12 cellular contexts compared by ENCODE assay signal in genomic region chr3:190169877-190170276, GRCh38. TPM values are rescaled to one million over a fixed set of nuclear protein-coding genes. Genes with fewer than 3 reads are reported as not detected.
DNase-seq lines count a peak whose midpoint lies in the region; ATAC-seq lines count a peak whose summit lies in the region.
"Had no signal": no experiment of that assay in that cellular context is flagged by ENCODE, and none has a peak within 500 bp of the region (broad histone marks: within the 10 kb centered on the region; RNA-seq: fewer than 3 reads in every experiment).

No MANE protein-coding gene starts in this region.

- H3K9me3 Mint-ChIP-seq in activated CD4-positive, alpha-beta memory T cell treated with anti-CD3 and anti-CD28 coated beads, Interleukin-2, amount 10 ng/mL, durations not matched to agents 7 days and 5 days: no peaks in the 10 kb centered on the region
- H3K9me3 Mint-ChIP-seq in activated CD4-positive, alpha-beta memory T cell treated with anti-CD3 and anti-CD28 coated beads for 36 hours: no peaks in the 10 kb centered on the region
- no peaks in the 10 kb centered on the region for H3K9me3 Mint-ChIP-seq in natural killer cell treated with Interleukin-12 subunit alpha and Interleukin-12 subunit beta and Interleukin-15 and Interleukin-18, amount 100 ng/mL, for 72 hours

- ATAC-seq in HG02588 (IDR thresholded peaks at IDR 0.05; ENCODE audit: unreplicated experiment): peak; percentile 68
- ATAC-seq in natural killer cell treated with Interleukin-12 subunit alpha and Interleukin-12 subunit beta and Interleukin-15 and Interleukin-18, amount 100 ng/mL, for 72 hours: no peak
- ATAC-seq: K562 had no signal

- POLR2A ChIA-PET in activated CD4-positive, alpha-beta memory T cell treated with anti-CD3 and anti-CD28 coated beads, Interleukin-2, amount 10 ng/mL, durations not matched to agents 7 days and 5 days (lab: Charles Lee): no interaction called here
- POLR2A ChIA-PET in activated CD4-positive, alpha-beta memory T cell treated with anti-CD3 and anti-CD28 coated beads for 36 hours (lab: Charles Lee): no interaction called here

- H3K4me3 Mint-ChIP-seq in activated CD4-positive, alpha-beta memory T cell treated with anti-CD3 and anti-CD28 coated beads, Interleukin-2, amount 10 ng/mL, durations not matched to agents 7 days and 5 days: peak overlapping the region; percentile 43
- no peak overlapping the region for H3K4me3 Mint-ChIP-seq in activated CD4-positive, alpha-beta memory T cell treated with anti-CD3 and anti-CD28 coated beads for 36 hours
- peak overlapping the region; percentile 54 for H3K4me3 Mint-ChIP-seq in natural killer cell treated with Interleukin-12 subunit alpha and Interleukin-12 subunit beta and Interleukin-15 and Interleukin-18, amount 100 ng/mL, for 72 hours
- H3K4me3 Mint-ChIP-seq: nephron had no signal

- CTCF ChIA-PET in activated CD4-positive, alpha-beta memory T cell treated with anti-CD3 and anti-CD28 coated beads, Interleukin-2, amount 10 ng/mL, durations not matched to agents 7 days and 5 days (lab: Charles Lee): no interaction called here
- CTCF ChIA-PET in activated CD4-positive, alpha-beta memory T cell treated with anti-CD3 and anti-CD28 coated beads for 36 hours (lab: Charles Lee): no interaction called here

- peaks cover 4% of the 10 kb centered on the region for H3K27me3 Mint-ChIP-seq in activated CD4-positive, alpha-beta memory T cell treated with anti-CD3 and anti-CD28 coated beads, Interleukin-2, amount 10 ng/mL, durations not matched to agents 7 days and 5 days
- no peaks in the 10 kb centered on the region for H3K27me3 Mint-ChIP-seq in activated CD4-positive, alpha-beta memory T cell treated with anti-CD3 and anti-CD28 coated beads for 36 hours
- peaks cover 0 to 2% of the 10 kb centered on the region in 2 donors for H3K27me3 Mint-ChIP-seq in natural killer cell treated with Interleukin-12 subunit alpha and Interleukin-12 subunit beta and Interleukin-15 and Interleukin-18, amount 100 ng/mL, for 72 hours

- no peak overlapping the region for H3K27ac Mint-ChIP-seq in activated CD4-positive, alpha-beta memory T cell treated with anti-CD3 and anti-CD28 coated beads, Interleukin-2, amount 10 ng/mL, durations not matched to agents 7 days and 5 days
- no peak overlapping the region for H3K27ac Mint-ChIP-seq in activated CD4-positive, alpha-beta memory T cell treated with anti-CD3 and anti-CD28 coated beads for 36 hours
- peak overlapping the region in 1 of 2 donors; percentile 7 for H3K27ac Mint-ChIP-seq in natural killer cell treated with Interleukin-12 subunit alpha and Interleukin-12 subunit beta and Interleukin-15 and Interleukin-18, amount 100 ng/mL, for 72 hours
- H3K27ac Mint-ChIP-seq: nephron had no signal

- DNase-seq in activated CD4-positive, alpha-beta memory T cell treated with anti-CD3 and anti-CD28 coated beads, Interleukin-2, amount 10 ng/mL, durations not matched to agents 7 days and 5 days: no peak
- DNase-seq in activated CD4-positive, alpha-beta memory T cell treated with anti-CD3 and anti-CD28 coated beads for 36 hours: no peak
- DNase-seq in NCI-H748 (lab: John Stamatoyannopoulos, UW; ENCODE audit: unreplicated experiment) (peak; percentile 56), cerebellum (ENCODE audit: low spot score) (no peak), NCI-H2081 (lab: John Stamatoyannopoulos, UW) (no peak)
- DNase-seq in natural killer cell treated with Interleukin-12 subunit alpha and Interleukin-12 subunit beta and Interleukin-15 and Interleukin-18, amount 100 ng/mL, for 72 hours (ENCODE audit: low spot score): no peak
- no peak for DNase-seq in effector CD8-positive, alpha-beta T cell (lab: John Stamatoyannopoulos, UW)
- DNase-seq: activated naive CD4-positive, alpha-beta T cell; esophagus squamous epithelium had no signal

- H3K4me1 Mint-ChIP-seq in activated CD4-positive, alpha-beta memory T cell treated with anti-CD3 and anti-CD28 coated beads, Interleukin-2, amount 10 ng/mL, durations not matched to agents 7 days and 5 days: peaks cover 10% of the 10 kb centered on the region
- H3K4me1 Mint-ChIP-seq in activated CD4-positive, alpha-beta memory T cell treated with anti-CD3 and anti-CD28 coated beads for 36 hours (ENCODE audit: low read depth): peaks cover 10% of the 10 kb centered on the region
- H3K4me1 Mint-ChIP-seq in natural killer cell treated with Interleukin-12 subunit alpha and Interleukin-12 subunit beta and Interleukin-15 and Interleukin-18, amount 100 ng/mL, for 72 hours (ENCODE audit: low read depth in 2 of 2): peaks cover 8% of the 10 kb centered on the region in 2 donors

- intact Hi-C loops in activated CD4-positive, alpha-beta memory T cell treated with anti-CD3 and anti-CD28 coated beads for 36 hours (cut with micrococcal nuclease): no loop called here

- H3K36me3 Mint-ChIP-seq in activated CD4-positive, alpha-beta memory T cell treated with anti-CD3 and anti-CD28 coated beads, Interleukin-2, amount 10 ng/mL, durations not matched to agents 7 days and 5 days (ENCODE audit: low read depth): no peaks in the 10 kb centered on the region
- H3K36me3 Mint-ChIP-seq in activated CD4-positive, alpha-beta memory T cell treated with anti-CD3 and anti-CD28 coated beads for 36 hours: no peaks in the 10 kb centered on the region
- H3K36me3 Mint-ChIP-seq in natural killer cell treated with Interleukin-12 subunit alpha and Interleukin-12 subunit beta and Interleukin-15 and Interleukin-18, amount 100 ng/mL, for 72 hours: no peaks in the 10 kb centered on the region

RNA-seq across cellular contexts. Expression of gene P3H2, which starts 49.2 kb away (rescaled TPM):
- not detected for total RNA-seq in activated CD4-positive, alpha-beta memory T cell treated with anti-CD3 and anti-CD28 coated beads, Interleukin-2, amount 10 ng/mL, durations not matched to agents 7 days and 5 days
- total RNA-seq in activated CD4-positive, alpha-beta memory T cell treated with anti-CD3 and anti-CD28 coated beads for 36 hours: not detected
- total RNA-seq in natural killer cell treated with Interleukin-12 subunit alpha and Interleukin-12 subunit beta and Interleukin-15 and Interleukin-18, amount 100 ng/mL, for 72 hours: not detected
- 1.8 TPM for total RNA-seq in cerebellum
